ENCODE assay signal across 1 cellular context in the genomic region with DNA sequence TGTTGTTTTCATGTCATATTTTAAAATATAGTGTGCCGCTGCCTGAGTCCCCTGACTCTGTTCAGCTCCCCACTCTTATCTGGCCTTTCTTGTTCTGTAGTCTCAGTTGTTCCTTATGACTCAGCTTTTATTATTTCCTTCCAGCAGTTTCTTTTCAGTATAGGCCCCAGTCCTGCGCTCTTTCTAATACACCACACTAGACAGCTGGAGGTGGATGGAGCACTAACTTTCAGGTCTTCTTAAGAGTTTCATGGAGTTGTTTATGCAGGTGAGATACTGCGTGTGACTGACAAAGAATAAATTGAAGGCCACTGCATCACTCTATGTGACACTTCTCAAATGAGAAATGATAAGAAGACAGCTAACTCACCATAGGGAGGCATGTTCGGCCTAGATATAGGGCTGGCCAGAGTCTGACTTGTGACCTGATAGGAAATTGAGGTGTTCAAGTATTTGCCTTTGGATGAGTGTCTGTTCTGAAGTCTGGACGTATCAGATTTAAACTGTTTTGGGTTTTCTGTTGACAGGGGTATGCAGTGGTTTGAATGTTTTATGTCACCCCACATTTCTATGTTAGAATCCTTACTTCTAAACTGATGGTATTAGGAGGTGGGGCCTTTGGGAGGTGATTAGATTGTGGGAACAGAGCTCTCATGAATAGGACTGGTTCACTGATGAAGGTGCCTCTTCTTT.
TF ChIP-seq lines count a peak whose summit lies in the region.

No MANE protein-coding gene starts in this region.

TF ChIP-seq in K562, 482 proteins besides CTCF, POLR2A, EP300 and RAD21 (continued from another document and continues in another):
- TF ChIP-seq FOXJ2 (tag; IDR thresholded peaks at IDR 0.05), result peak; percentile 52; the same call in 1 of the 2 replicates
- TF ChIP-seq ZNF431 (CRISPR knock-in tag; IDR thresholded peaks at IDR 0.05), result no peak
- TF ChIP-seq MTA2 (IDR thresholded peaks at IDR 0.05; ENCODE audit: low read depth), result peak; percentile 67; the same call in 1 of the 2 replicates
- TF ChIP-seq CEBPG (CRISPR knock-in tag; IDR thresholded peaks at IDR 0.05), result no peak
- TF ChIP-seq CEBPG (tag; conservative IDR thresholded peaks at IDR 0.05 in 1 of 2, IDR thresholded peaks at IDR 0.05 in 1 of 2), result no peak
- peak; percentile 88 for TF ChIP-seq MEIS2 (IDR thresholded peaks at IDR 0.05; ENCODE audit: partially characterized antibody)
- no peak for TF ChIP-seq RHOXF2B (CRISPR knock-in tag; conservative IDR thresholded peaks at IDR 0.05)
- no peak for TF ChIP-seq ELF1 (tag; IDR thresholded peaks at IDR 0.05)
- no peak for TF ChIP-seq KAT2B (IDR thresholded peaks at IDR 0.05; ENCODE audit: low read depth, low read length)
- TF ChIP-seq STAT5A (IDR thresholded peaks at IDR 0.05; ENCODE audit: borderline replicate concordance, low read length), result peak; percentile 54; the same call in 1 of the 2 replicates
- TF ChIP-seq RBM34 (IDR thresholded peaks at IDR 0.05; ENCODE audit: borderline replicate concordance, insufficient read depth, low read length), result no peak
- peak; percentile 86 for TF ChIP-seq TAL1 (IDR thresholded peaks at IDR 0.05)
- no peak for TF ChIP-seq CBX3 (IDR thresholded peaks at IDR 0.05; ENCODE audit: borderline replicate concordance in 1 of 2, low read length in 2 of 2)
- TF ChIP-seq, protein P1, sequence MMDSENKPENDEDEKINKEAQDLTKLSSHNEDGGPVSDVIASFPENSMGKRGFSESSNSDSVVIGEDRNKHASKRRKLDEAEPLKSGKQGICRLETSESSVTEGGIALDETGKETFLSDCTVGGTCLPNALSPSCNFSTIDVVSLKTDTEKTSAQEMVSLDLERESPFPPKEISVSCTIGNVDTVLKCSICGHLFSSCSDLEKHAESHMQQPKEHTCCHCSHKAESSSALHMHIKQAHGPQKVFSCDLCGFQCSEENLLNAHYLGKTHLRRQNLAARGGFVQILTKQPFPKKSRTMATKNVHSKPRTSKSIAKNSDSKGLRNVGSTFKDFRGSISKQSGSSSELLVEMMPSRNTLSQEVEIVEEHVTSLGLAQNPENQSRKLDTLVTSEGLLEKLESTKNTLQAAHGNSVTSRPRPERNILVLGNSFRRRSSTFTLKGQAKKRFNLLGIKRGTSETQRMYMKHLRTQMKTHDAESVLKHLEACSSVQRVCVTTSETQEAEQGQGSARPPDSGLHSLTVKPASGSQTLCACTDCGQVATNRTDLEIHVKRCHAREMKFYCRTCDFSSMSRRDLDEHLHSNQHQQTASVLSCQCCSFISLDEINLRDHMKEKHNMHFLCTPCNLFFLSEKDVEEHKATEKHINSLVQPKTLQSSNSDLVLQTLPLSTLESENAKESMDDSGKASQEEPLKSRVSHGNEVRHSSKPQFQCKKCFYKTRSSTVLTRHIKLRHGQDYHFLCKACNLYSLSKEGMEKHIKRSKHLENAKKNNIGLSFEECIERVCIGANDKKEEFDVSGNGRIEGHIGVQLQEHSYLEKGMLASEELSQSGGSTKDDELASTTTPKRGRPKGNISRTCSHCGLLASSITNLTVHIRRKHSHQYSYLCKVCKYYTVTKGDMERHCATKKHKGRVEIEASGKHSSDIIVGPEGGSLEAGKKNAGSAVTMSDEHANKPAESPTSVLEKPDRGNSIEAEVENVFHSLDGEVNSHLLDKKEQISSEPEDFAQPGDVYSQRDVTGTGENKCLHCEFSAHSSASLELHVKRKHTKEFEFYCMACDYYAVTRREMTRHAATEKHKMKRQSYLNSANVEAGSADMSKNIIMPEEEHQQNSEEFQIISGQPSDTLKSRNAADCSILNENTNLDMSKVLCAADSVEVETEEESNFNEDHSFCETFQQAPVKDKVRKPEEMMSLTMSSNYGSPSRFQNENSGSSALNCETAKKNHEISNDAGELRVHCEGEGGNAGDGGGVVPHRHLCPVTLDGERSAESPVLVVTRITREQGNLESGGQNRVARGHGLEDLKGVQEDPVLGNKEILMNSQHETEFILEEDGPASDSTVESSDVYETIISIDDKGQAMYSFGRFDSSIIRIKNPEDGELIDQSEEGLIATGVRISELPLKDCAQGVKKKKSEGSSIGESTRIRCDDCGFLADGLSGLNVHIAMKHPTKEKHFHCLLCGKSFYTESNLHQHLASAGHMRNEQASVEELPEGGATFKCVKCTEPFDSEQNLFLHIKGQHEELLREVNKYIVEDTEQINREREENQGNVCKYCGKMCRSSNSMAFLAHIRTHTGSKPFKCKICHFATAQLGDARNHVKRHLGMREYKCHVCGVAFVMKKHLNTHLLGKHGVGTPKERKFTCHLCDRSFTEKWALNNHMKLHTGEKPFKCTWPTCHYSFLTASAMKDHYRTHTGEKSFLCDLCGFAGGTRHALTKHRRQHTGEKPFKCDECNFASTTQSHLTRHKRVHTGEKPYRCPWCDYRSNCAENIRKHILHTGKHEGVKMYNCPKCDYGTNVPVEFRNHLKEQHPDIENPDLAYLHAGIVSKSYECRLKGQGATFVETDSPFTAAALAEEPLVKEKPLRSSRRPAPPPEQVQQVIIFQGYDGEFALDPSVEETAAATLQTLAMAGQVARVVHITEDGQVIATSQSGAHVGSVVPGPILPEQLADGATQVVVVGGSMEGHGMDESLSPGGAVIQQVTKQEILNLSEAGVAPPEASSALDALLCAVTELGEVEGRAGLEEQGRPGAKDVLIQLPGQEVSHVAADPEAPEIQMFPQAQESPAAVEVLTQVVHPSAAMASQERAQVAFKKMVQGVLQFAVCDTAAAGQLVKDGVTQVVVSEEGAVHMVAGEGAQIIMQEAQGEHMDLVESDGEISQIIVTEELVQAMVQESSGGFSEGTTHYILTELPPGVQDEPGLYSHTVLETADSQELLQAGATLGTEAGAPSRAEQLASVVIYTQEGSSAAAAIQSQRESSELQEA (IDR thresholded peaks at IDR 0.05; ENCODE audit: low read depth), result no peak
- TF ChIP-seq SIX5 (IDR thresholded peaks at IDR 0.05; ENCODE audit: borderline replicate concordance in 1 of 2, insufficient read depth in 1 of 2, low read depth in 1 of 2, low read length in 2 of 2), result no peak
- TF ChIP-seq KDM1A (IDR thresholded peaks at IDR 0.05), result peak; percentile 73 to 74
- TF ChIP-seq POLR3A (IDR thresholded peaks at IDR 0.05; ENCODE audit: borderline replicate concordance, extremely low read depth, insufficient read depth, insufficient read length), result no peak
- TF ChIP-seq ILF3 (IDR thresholded peaks at IDR 0.05; ENCODE audit: borderline replicate concordance), result no peak
- TF ChIP-seq, protein P2, sequence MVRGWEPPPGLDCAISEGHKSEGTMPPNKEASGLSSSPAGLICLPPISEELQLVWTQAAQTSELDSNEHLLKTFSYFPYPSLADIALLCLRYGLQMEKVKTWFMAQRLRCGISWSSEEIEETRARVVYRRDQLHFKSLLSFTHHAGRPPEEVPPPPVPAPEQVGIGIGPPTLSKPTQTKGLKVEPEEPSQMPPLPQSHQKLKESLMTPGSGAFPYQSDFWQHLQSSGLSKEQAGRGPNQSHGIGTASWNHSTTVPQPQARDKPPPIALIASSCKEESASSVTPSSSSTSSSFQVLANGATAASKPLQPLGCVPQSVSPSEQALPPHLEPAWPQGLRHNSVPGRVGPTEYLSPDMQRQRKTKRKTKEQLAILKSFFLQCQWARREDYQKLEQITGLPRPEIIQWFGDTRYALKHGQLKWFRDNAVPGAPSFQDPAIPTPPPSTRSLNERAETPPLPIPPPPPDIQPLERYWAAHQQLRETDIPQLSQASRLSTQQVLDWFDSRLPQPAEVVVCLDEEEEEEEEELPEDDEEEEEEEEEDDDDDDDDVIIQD (CRISPR knock-in tag; IDR thresholded peaks at IDR 0.05), result no peak
- TF ChIP-seq MAFF (IDR thresholded peaks at IDR 0.05; ENCODE audit: low read length), result peak; percentile 51
- TF ChIP-seq FOSL1 (tag; conservative IDR thresholded peaks at IDR 0.05), result peak; percentile 70
- TF ChIP-seq RFX7 (CRISPR knock-in tag; IDR thresholded peaks at IDR 0.05), result no peak
- no peak for TF ChIP-seq ZNF507 (tag; conservative IDR thresholded peaks at IDR 0.05)
- no peak for TF ChIP-seq ZBTB1 (CRISPR knock-in tag; IDR thresholded peaks at IDR 0.05; ENCODE audit: borderline replicate concordance, low read depth)
- no peak for TF ChIP-seq HDGF (IDR thresholded peaks at IDR 0.05)
- no peak for TF ChIP-seq WHSC1 (IDR thresholded peaks at IDR 0.05; ENCODE audit: low read length)
- peak; percentile 22; the same call in 1 of the 2 replicates for TF ChIP-seq CREM (IDR thresholded peaks at IDR 0.05; ENCODE audit: low read depth)
- TF ChIP-seq ZNF197 (CRISPR knock-in tag; IDR thresholded peaks at IDR 0.05; ENCODE audit: low read depth), result no peak
- peak; percentile 60; the same call in 1 of the 2 replicates for TF ChIP-seq SMARCC2 (IDR thresholded peaks at IDR 0.05; ENCODE audit: low read depth)
- no peak for TF ChIP-seq BHLHE40 (IDR thresholded peaks at IDR 0.05; ENCODE audit: low read length)
- no peak for TF ChIP-seq THAP12 (CRISPR knock-in tag; IDR thresholded peaks at IDR 0.05)
- TF ChIP-seq GABPA (tag; conservative IDR thresholded peaks at IDR 0.05; ENCODE audit: low read depth), result no peak
- TF ChIP-seq, protein P3, sequence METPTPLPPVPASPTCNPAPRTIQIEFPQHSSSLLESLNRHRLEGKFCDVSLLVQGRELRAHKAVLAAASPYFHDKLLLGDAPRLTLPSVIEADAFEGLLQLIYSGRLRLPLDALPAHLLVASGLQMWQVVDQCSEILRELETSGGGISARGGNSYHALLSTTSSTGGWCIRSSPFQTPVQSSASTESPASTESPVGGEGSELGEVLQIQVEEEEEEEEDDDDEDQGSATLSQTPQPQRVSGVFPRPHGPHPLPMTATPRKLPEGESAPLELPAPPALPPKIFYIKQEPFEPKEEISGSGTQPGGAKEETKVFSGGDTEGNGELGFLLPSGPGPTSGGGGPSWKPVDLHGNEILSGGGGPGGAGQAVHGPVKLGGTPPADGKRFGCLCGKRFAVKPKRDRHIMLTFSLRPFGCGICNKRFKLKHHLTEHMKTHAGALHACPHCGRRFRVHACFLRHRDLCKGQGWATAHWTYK (CRISPR knock-in tag; IDR thresholded peaks at IDR 0.05), result no peak
- TF ChIP-seq C11orf30 (IDR thresholded peaks at IDR 0.05; ENCODE audit: low read depth), result peak; percentile 81
- TF ChIP-seq ZSCAN32 (CRISPR knock-in tag; IDR thresholded peaks at IDR 0.05), result no peak
- TF ChIP-seq, protein P4, sequence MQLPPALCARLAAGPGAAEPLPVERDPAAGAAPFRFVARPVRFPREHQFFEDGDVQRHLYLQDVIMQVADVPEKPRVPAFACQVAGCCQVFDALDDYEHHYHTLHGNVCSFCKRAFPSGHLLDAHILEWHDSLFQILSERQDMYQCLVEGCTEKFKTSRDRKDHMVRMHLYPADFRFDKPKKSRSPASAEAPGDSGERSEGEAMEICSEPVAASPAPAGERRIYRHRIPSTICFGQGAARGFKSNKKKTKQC (CRISPR knock-in tag; IDR thresholded peaks at IDR 0.05), result no peak
- TF ChIP-seq SMARCA4 (IDR thresholded peaks at IDR 0.05), result peak; percentile 78; the same call in 1 of the 2 replicates
- no peak for TF ChIP-seq NEUROD1 (IDR thresholded peaks at IDR 0.05; ENCODE audit: borderline replicate concordance, low read depth, low read length, partially characterized antibody)
- TF ChIP-seq, protein P5, sequence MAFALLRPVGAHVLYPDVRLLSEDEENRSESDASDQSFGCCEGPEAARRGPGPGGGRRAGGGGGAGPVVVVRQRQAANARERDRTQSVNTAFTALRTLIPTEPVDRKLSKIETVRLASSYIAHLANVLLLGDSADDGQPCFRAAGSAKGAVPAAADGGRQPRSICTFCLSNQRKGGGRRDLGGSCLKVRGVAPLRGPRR (CRISPR knock-in tag; IDR thresholded peaks at IDR 0.05), result no peak
- no peak for TF ChIP-seq PRMT5 (CRISPR knock-in tag; IDR thresholded peaks at IDR 0.05)
- no peak for TF ChIP-seq FOXA1 (IDR thresholded peaks at IDR 0.05; ENCODE audit: borderline replicate concordance)
- TF ChIP-seq CTBP1 (IDR thresholded peaks at IDR 0.05; ENCODE audit: borderline replicate concordance), result peak; percentile 58; the same call in 1 of the 2 replicates
- peak; percentile 76 for TF ChIP-seq NCOR1 (IDR thresholded peaks at IDR 0.05)
- no peak for TF ChIP-seq SAFB2 (IDR thresholded peaks at IDR 0.05; ENCODE audit: borderline replicate concordance, low read depth, low read length, severe bottlenecking)
- TF ChIP-seq BACH1 (tag; IDR thresholded peaks at IDR 0.05), result peak; percentile 26; the same call in 1 of the 2 replicates
- TF ChIP-seq RNF2 (IDR thresholded peaks at IDR 0.05), result no peak
- TF ChIP-seq NELFE (IDR thresholded peaks at IDR 0.05; ENCODE audit: insufficient read depth, insufficient read length), result no peak
- peak; percentile 49; the same call in 1 of the 2 replicates for TF ChIP-seq PML (IDR thresholded peaks at IDR 0.05; ENCODE audit: low read length)
- no peak for TF ChIP-seq TFAM (CRISPR knock-in tag; conservative IDR thresholded peaks at IDR 0.05)
- TF ChIP-seq ZNF830 (CRISPR knock-in tag; IDR thresholded peaks at IDR 0.05), result no peak
- TF ChIP-seq CBFA2T3 (IDR thresholded peaks at IDR 0.05), result peak; percentile 90
- peak; percentile 83 for TF ChIP-seq TCF3 (CRISPR knock-in tag; IDR thresholded peaks at IDR 0.05)
- TF ChIP-seq ZNF707 (CRISPR knock-in tag; conservative IDR thresholded peaks at IDR 0.05), result no peak
- TF ChIP-seq ZNF766 (CRISPR knock-in tag; conservative IDR thresholded peaks at IDR 0.05), result no peak
- no peak for TF ChIP-seq SAP30 (IDR thresholded peaks at IDR 0.05; ENCODE audit: borderline replicate concordance, insufficient read depth, low read depth, low read length, poor library complexity, severe bottlenecking)
- no peak for TF ChIP-seq NR2F6 (CRISPR knock-in tag; IDR thresholded peaks at IDR 0.05)
- TF ChIP-seq L3MBTL2 (IDR thresholded peaks at IDR 0.05), result no peak
- no peak for TF ChIP-seq JUNB (CRISPR knock-in tag; conservative IDR thresholded peaks at IDR 0.05)
- TF ChIP-seq JUND (IDR thresholded peaks at IDR 0.05; ENCODE audit: borderline replicate concordance, low read depth, low read length), result no peak
- TF ChIP-seq JUND (tag; IDR thresholded peaks at IDR 0.05; ENCODE audit: borderline replicate concordance, low read depth, low read length), result no peak
- TF ChIP-seq NFE2 (IDR thresholded peaks at IDR 0.05; ENCODE audit: low read depth), result peak; percentile 41
- TF ChIP-seq MECOM (CRISPR knock-in tag; IDR thresholded peaks at IDR 0.05), result no peak
- no peak for TF ChIP-seq SIN3A (IDR thresholded peaks at IDR 0.05; ENCODE audit: borderline replicate concordance in 2 of 2, control insufficient read depth in 1 of 2, low read depth in 2 of 2, low read length in 2 of 2)
